20 cellular contexts compared by ENCODE assay signal in the genomic region with DNA sequence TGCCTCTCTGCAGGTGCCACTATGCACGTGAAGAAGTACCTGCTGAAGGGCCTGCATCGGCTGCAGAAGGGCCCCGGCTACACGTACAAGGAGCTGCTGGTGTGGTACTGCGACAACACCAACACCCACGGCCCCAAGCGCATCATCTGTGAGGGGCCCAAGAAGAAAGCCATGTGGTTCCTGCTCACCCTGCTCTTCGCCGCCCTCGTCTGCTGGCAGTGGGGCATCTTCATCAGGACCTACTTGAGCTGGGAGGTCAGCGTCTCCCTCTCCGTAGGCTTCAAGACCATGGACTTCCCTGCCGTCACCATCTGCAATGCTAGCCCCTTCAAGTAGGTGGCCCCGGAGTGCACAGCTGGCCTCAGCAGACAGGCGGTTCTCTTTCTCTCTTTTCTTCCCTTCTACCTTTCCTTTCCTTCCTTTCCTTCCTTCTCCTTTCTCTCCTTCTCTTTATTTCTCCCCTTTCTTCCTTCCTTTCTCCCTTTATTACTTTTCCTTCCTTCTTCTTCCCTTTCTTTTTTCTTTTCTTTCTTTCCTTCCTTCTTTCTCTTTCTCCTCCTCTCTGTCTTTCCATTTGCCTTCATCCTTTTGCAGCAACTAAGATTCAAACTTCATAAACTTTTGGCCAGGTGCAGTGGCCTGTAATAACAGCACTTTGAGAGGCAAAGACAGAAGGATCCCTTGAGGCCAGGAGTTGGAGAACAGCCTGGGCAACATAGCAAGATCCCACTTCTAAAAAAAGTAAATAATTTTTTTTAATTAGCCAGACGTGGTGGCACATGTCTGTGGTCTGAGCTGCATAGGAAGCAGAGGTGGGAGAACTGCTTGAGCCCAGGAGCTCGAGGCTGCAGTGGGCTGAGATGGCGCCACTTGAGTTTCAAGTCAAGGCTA. TPM values are rescaled to one million over a fixed set of nuclear protein-coding genes. Genes with fewer than 3 reads are reported as not detected.
DNase-seq lines count a peak whose midpoint lies in the region; ATAC-seq and TF ChIP-seq lines count a peak whose summit lies in the region.
"Had no signal": no experiment of that assay in that cellular context is flagged by ENCODE, and none has a peak within 500 bp of the region (broad histone marks: within the 10 kb centered on the region; RNA-seq: fewer than 3 reads in every experiment).

No MANE protein-coding gene starts in this region.

- no peak overlapping the region for H3K4me3 ChIP-seq in A673 (ENCODE audit: low read depth, low read length, poor library complexity, severe bottlenecking)
- no peak overlapping the region for H3K4me3 ChIP-seq in iPS DF 6.9 (ENCODE audit: low read length)
- H3K4me3 ChIP-seq in body of pancreas, result no peak overlapping the region
- H3K4me3 ChIP-seq: gastrocnemius medialis, tibial nerve had no signal

- intact Hi-C loops in A673 (cut with micrococcal nuclease; ENCODE audit: unreplicated experiment), result no loop called here
- intact Hi-C loops in body of pancreas (cut with DNase I), result no loop called here
- intact Hi-C loops in head of caudate nucleus (cut with DNase I), result no loop called here

- POLR2A ChIA-PET in A673 (lab: Charles Lee; ENCODE audit: low non-redundant PET), result no interaction called here

- DNase-seq in A673 (ENCODE audit: low spot score) (no peak), SK-MEL-5 (ENCODE audit: low read depth, low spot score) (peak; percentile 25), iPS DF 6.9 (ENCODE audit: low read depth, low spot score) (peak; percentile 31), body of pancreas (no peak), head of caudate nucleus (no peak), GF-D8 (lab: John Stamatoyannopoulos, UW) (no peak)
- DNase-seq: activated effector memory CD4-positive, alpha-beta T cell treated with anti-CD3 and anti-CD28 coated beads, Interleukin-2, amount 50 U/mL, for 16 hours; CD4-positive, CD25-positive, alpha-beta regulatory T cell; effector CD8-positive, alpha-beta T cell; gastrocnemius medialis; NCI-H2081 treated with DMSO at 0.1 percent for 48 hours; SHP77 treated with DMSO at 0.1 percent for 48 hours; stimulated activated CD4-positive, alpha-beta T cell treated with anti-CD3 and anti-CD28 coated beads, Interleukin-2, amount 100 ng/mL, for 24 hours; stimulated activated CD8-positive, alpha-beta memory T cell treated with anti-CD3 and anti-CD28 coated beads, Interleukin-4, amount 100 ng/mL, for 48 hours; T1000 had no signal

- no CpG with 5 or more reads among the region's 18 CpGs for WGBS in iPS DF 6.9 (ENCODE audit: insufficient coverage, insufficient read length)
- 65 to 75% methylated on average over 18 of the region's 18 CpGs for whole genome bisulfite sequencing in body of pancreas, 2 donors

- no peaks in the 10 kb centered on the region for H3K4me1 ChIP-seq in A673 (ENCODE audit: insufficient read depth, low read length, poor library complexity, severe bottlenecking)
- H3K4me1 ChIP-seq in iPS DF 6.9 (ENCODE audit: control insufficient read depth, insufficient read depth, low read length), result no peaks in the 10 kb centered on the region
- H3K4me1 ChIP-seq in body of pancreas, result peaks cover 22% of the 10 kb centered on the region
- H3K4me1 ChIP-seq: gastrocnemius medialis, tibial nerve had no signal

- in situ Hi-C loops in SK-MEL-5 (cut with HindIII; ENCODE audit: low pct_unique_long_range_greater_than_20kb, low sequenced_read_pairs), result no loop called here

- no TSS peak for BruUV-seq in A673 (replicated peaks; lab: Mats Ljungman, UMichigan)

- no peak overlapping the region for H3K27ac ChIP-seq in A673 (ENCODE audit: low read depth, low read length, poor library complexity, severe bottlenecking)
- no peak overlapping the region for H3K27ac ChIP-seq in iPS DF 6.9 (ENCODE audit: low read length)
- H3K27ac ChIP-seq in body of pancreas, result no peak overlapping the region
- H3K27ac ChIP-seq: gastrocnemius medialis, tibial nerve had no signal

- TF ChIP-seq POLR2A in body of pancreas (IDR thresholded peaks at IDR 0.05), result no peak

- CTCF ChIA-PET in A673 (lab: Charles Lee), result no interaction called here

- H3K27me3 ChIP-seq in A673 (replicated peaks; ENCODE audit: insufficient read depth, low read depth, low read length, poor library complexity) (no peaks in the 10 kb centered on the region), iPS DF 6.9 (ENCODE audit: control insufficient read depth, insufficient read depth, low read length) (no peaks in the 10 kb centered on the region), body of pancreas (no peaks in the 10 kb centered on the region)
- H3K27me3 ChIP-seq: gastrocnemius medialis, tibial nerve had no signal

- H3K9me3 ChIP-seq in A673 (ENCODE audit: low read depth, low read length, poor library complexity, severe bottlenecking), result no peaks in the 10 kb centered on the region
- no peaks in the 10 kb centered on the region for H3K9me3 ChIP-seq in iPS DF 6.9 (ENCODE audit: control insufficient read depth, insufficient read depth, low read length)
- H3K9me3 ChIP-seq in body of pancreas, result no peaks in the 10 kb centered on the region
- H3K9me3 ChIP-seq: gastrocnemius medialis had no signal

- no peak for ATAC-seq in body of pancreas
- no peak for ATAC-seq in GM18502 (IDR thresholded peaks at IDR 0.05; ENCODE audit: poor library complexity, unreplicated experiment)
- ATAC-seq: gastrocnemius medialis had no signal

- TF ChIP-seq CTCF in A673 (conservative IDR thresholded peaks at IDR 0.05; ENCODE audit: low read depth, low read length) (peak; percentile 42), GM12873 (IDR thresholded peaks at IDR 0.05; ENCODE audit: insufficient read depth, low read depth, low read length, missing control alignments) (peak; percentile 38), body of pancreas (IDR thresholded peaks at IDR 0.05) (peak in 1 of 7 experiments; percentile 8)

- H3K36me3 ChIP-seq in A673 (ENCODE audit: insufficient read depth, low read length, poor library complexity, severe bottlenecking) (no peaks in the 10 kb centered on the region), iPS DF 6.9 (ENCODE audit: control insufficient read depth, insufficient read depth, low read length) (no peaks in the 10 kb centered on the region), body of pancreas (replicated peaks in 1 of 2; ENCODE audit: insufficient read depth in 1 of 2, low read depth in 2 of 2) (no peaks in the 10 kb centered on the region)
- H3K36me3 ChIP-seq: gastrocnemius medialis, tibial nerve had no signal

RNA-seq across cellular contexts. Expression of gene SCNN1B, which starts 46.7 kb away (rescaled TPM):
- total RNA-seq in A673 (2021), result 1.5 and 2.5 TPM in 2 replicates
- not detected in 2 replicates for total RNA-seq in SK-MEL-5 (2014; rRNA removed; shearing (Covaris generic))
- polyA plus RNA-seq in SK-MEL-5 (2015; cell fraction: cytosol; rRNA removed), result not detected in 2 replicates
- polyA plus RNA-seq in SK-MEL-5 (2015; cell fraction: nucleus; rRNA removed), result not detected in 2 replicates
- total RNA-seq in body of pancreas, result 1 to 10 TPM in 1 of 2 donors, not detected in 1; 4.7 TPM
- total RNA-seq: astrocyte; CD4-positive, CD25-positive, alpha-beta regulatory T cell; renal cortical epithelial cell had no signal
- polyA plus RNA-seq: CD4-positive, CD25-positive, alpha-beta regulatory T cell had no signal

Comparison
In these comparisons a context has a peak if more than half of its experiments do, and no peak if none do; other contexts are left out.
1. DNase-seq: peak in SK-MEL-5 (single experiment) and iPS DF 6.9 (single experiment); none in A673 (single experiment), body of pancreas (0 of 4), head of caudate nucleus (0 of 42) and GF-D8 (single experiment).